Comparison of ENCODE assay signal across 26 cellular contexts in genomic region chr5:150534811-150535210, GRCh38.
"Had no signal": no experiment of that assay in that cellular context is flagged by ENCODE, and none has a peak within 500 bp of the region (broad histone marks: within the 10 kb centered on the region; RNA-seq: fewer than 3 reads in every experiment).

No MANE protein-coding gene starts in this region.

- DNase-seq: activated B cell treated with CpG ODN at 0.5 μM for 24 hours; activated CD4-positive, alpha-beta T cell treated with anti-CD3 and anti-CD28 coated beads for 1 hour; activated CD4-positive, alpha-beta T cell treated with anti-CD3 and anti-CD28 coated beads, Interleukin-2, amount 10 ng/mL, durations not matched to agents 24 days and 14 days; activated CD4-positive, alpha-beta T cell treated with anti-CD3 and anti-CD28 coated beads, Interleukin-2, amount 50 U/mL, for 48 hours; activated CD8-positive, alpha-beta memory T cell treated with anti-CD3 and anti-CD28 coated beads, Interleukin-2, amount 10 ng/mL, durations not matched to agents 7 days and 5 days; activated effector memory CD4-positive, alpha-beta T cell treated with Interleukin-2 at 50 U/mL for 16 hours; activated naive CD4-positive, alpha-beta T cell treated with anti-CD3 and anti-CD28 coated beads, Interleukin-2, amount 10 ng/mL, durations not matched to agents 7 days and 5 days; activated naive CD8-positive, alpha-beta T cell treated with anti-CD3 and anti-CD28 coated beads, Interleukin-2, amount 10 ng/mL, durations not matched to agents 7 days and 5 days; activated T-cell treated with anti-CD3 and anti-CD28 coated beads, Interleukin-2, amount 50 U/mL, for 24 hours; central memory CD4-positive, alpha-beta T cell; MG63; MV-4-11; NCI-H1092 treated with DMSO at 0.1 percent for 48 hours; NCI-H1417 treated with DMSO at 0.1 percent for 48 hours; NCI-H1694; NCI-H2029; NCI-H2107; NCI-H2171 treated with DMSO at 0.1 percent for 48 hours; NCI-H510A treated with DMSO at 0.1 percent for 48 hours; NCI-H69; PC-9; SIG-M5; T-helper 17 cell; T-helper 9 cell had no signal

- H3K27me3 ChIP-seq: breast epithelium, MG63 had no signal

- H3K4me1 ChIP-seq: breast epithelium had no signal

- H3K4me3 ChIP-seq: breast epithelium, MG63, PC-9 had no signal

- H3K9me3 ChIP-seq: breast epithelium, MG63 had no signal

- H3K36me3 ChIP-seq: breast epithelium had no signal

- ATAC-seq: activated CD8-positive, alpha-beta memory T cell treated with anti-CD3 and anti-CD28 coated beads, Interleukin-2, amount 10 ng/mL, durations not matched to agents 7 days and 5 days; T-helper 17 cell had no signal

- H3K27ac ChIP-seq: KMS-11, PC-9 had no signal

- H3K4me2 ChIP-seq: KMS-11, PC-9 had no signal

- H2AFZ ChIP-seq: PC-9 had no signal
